8 cellular contexts compared by ENCODE assay signal in genomic region chr1:222465211-222466041, GRCh38.
DNase-seq lines count a peak whose midpoint lies in the region; ATAC-seq and TF ChIP-seq lines count a peak whose summit lies in the region.

No MANE protein-coding gene starts in this region.

- no peaks in the 10 kb centered on the region for H3K9me3 Mint-ChIP-seq in activated CD8-positive, alpha-beta memory T cell treated with anti-CD3 and anti-CD28 coated beads, Interleukin-2, amount 10 ng/mL, durations not matched to agents 7 days and 5 days (ENCODE audit: low read depth)
- peaks cover 6% of the 10 kb centered on the region for H3K9me3 Mint-ChIP-seq in endodermal cell

- no peaks in the 10 kb centered on the region for H3K27me3 ChIP-seq in endodermal cell (ENCODE audit: control insufficient read depth, insufficient read depth, low read length, poor library complexity, severe bottlenecking)

- H3K27ac Mint-ChIP-seq in activated CD8-positive, alpha-beta memory T cell treated with anti-CD3 and anti-CD28 coated beads, Interleukin-2, amount 10 ng/mL, durations not matched to agents 7 days and 5 days, result peak overlapping the region; percentile 80
- H3K27ac Mint-ChIP-seq in endodermal cell, result peak overlapping the region; percentile 94

- peaks cover 8% of the 10 kb centered on the region for H3K9me3 ChIP-seq in endodermal cell (ENCODE audit: control insufficient read depth, low read length)

- ATAC-seq in GM19452 (IDR thresholded peaks at IDR 0.05; ENCODE audit: unreplicated experiment), result peak; percentile 90
- ATAC-seq in HG03575 (IDR thresholded peaks at IDR 0.05; ENCODE audit: extremely low read depth, insufficient number of reproducible peaks, low FRiP score, unreplicated experiment), result peak; percentile 49
- peak; percentile 96 for ATAC-seq in activated CD8-positive, alpha-beta memory T cell treated with anti-CD3 and anti-CD28 coated beads, Interleukin-2, amount 10 ng/mL, durations not matched to agents 7 days and 5 days

- peaks cover 12% of the 10 kb centered on the region for H3K4me1 Mint-ChIP-seq in activated CD8-positive, alpha-beta memory T cell treated with anti-CD3 and anti-CD28 coated beads, Interleukin-2, amount 10 ng/mL, durations not matched to agents 7 days and 5 days
- peaks cover 3% of the 10 kb centered on the region for H3K4me1 Mint-ChIP-seq in endodermal cell

- H3K36me3 ChIP-seq in endodermal cell (ENCODE audit: control insufficient read depth, insufficient read depth, low read length), result no peaks in the 10 kb centered on the region

- peak overlapping the region; percentile 77 for H3K4me3 Mint-ChIP-seq in activated CD8-positive, alpha-beta memory T cell treated with anti-CD3 and anti-CD28 coated beads, Interleukin-2, amount 10 ng/mL, durations not matched to agents 7 days and 5 days
- H3K4me3 Mint-ChIP-seq in endodermal cell, result peak overlapping the region; percentile 64

- peak overlapping the region; percentile 78 for H3K4me3 ChIP-seq in endodermal cell (ENCODE audit: low read length)

- peak; percentile 100 for TF ChIP-seq CTCF in endodermal cell (conservative IDR thresholded peaks at IDR 0.05)

- no peaks in the 10 kb centered on the region for H3K36me3 Mint-ChIP-seq in activated CD8-positive, alpha-beta memory T cell treated with anti-CD3 and anti-CD28 coated beads, Interleukin-2, amount 10 ng/mL, durations not matched to agents 7 days and 5 days
- no peaks in the 10 kb centered on the region for H3K36me3 Mint-ChIP-seq in endodermal cell (ENCODE audit: low read depth)

- CTCF ChIA-PET in activated CD8-positive, alpha-beta memory T cell treated with anti-CD3 and anti-CD28 coated beads, Interleukin-2, amount 10 ng/mL, durations not matched to agents 7 days and 5 days (lab: Charles Lee), result interaction anchor here (0.6 to 7.0 kb wide), 29 partner anchors 9 to 758 kb away, joined by 3 to 74 read pairs (median 4); partner anchors contain the start of gene TAF1A

- WGBS in endodermal cell (ENCODE audit: insufficient coverage in 1 of 2, insufficient read length in 1 of 2), 2 experiments, result 8 to 21% methylated on average over 19 to 46 of the region's 46 CpGs

- peak; percentile 76 for DNase-seq in CMK (ENCODE audit: low read depth)
- peak; percentile 87 to 95 for DNase-seq in NOMO-1 (lab: John Stamatoyannopoulos, UW; ENCODE audit: unreplicated experiment in 2 of 2)
- DNase-seq in activated CD8-positive, alpha-beta memory T cell treated with anti-CD3 and anti-CD28 coated beads, Interleukin-2, amount 10 ng/mL, durations not matched to agents 7 days and 5 days, result peak; percentile 84
- peak; percentile 97 for DNase-seq in endodermal cell
- DNase-seq in midbrain (lab: John Stamatoyannopoulos, UW), result peak; percentile 92
- DNase-seq in stimulated activated CD8-positive, alpha-beta memory T cell treated with anti-CD3 and anti-CD28 coated beads, Interleukin-15, amount 100 ng/mL, for 48 hours (ENCODE audit: low read depth in 2 of 2), result peak; percentile 75 to 77

- peaks cover 9% of the 10 kb centered on the region for H3K27me3 Mint-ChIP-seq in activated CD8-positive, alpha-beta memory T cell treated with anti-CD3 and anti-CD28 coated beads, Interleukin-2, amount 10 ng/mL, durations not matched to agents 7 days and 5 days
- peaks cover 12% of the 10 kb centered on the region for H3K27me3 Mint-ChIP-seq in endodermal cell (ENCODE audit: insufficient read depth)

- H3K4me1 ChIP-seq in endodermal cell (ENCODE audit: control insufficient read depth, insufficient read depth, low read length), result no peaks in the 10 kb centered on the region

- H3K27ac ChIP-seq in endodermal cell (ENCODE audit: low read depth, low read length), result peak overlapping the region; percentile 64

- peak overlapping the region; percentile 76 for H3K9ac ChIP-seq in endodermal cell (ENCODE audit: extremely low read depth, low read length, poor library complexity, severe bottlenecking)

Comparison
In these comparisons a context has a peak if more than half of its experiments do, and no peak if none do; other contexts are left out.
1. Peak in every context shown above with its lines: DNase-seq, ATAC-seq, H3K4me3 ChIP-seq and H3K27ac ChIP-seq.